10 cellular contexts compared by ENCODE assay signal in the genomic region with DNA sequence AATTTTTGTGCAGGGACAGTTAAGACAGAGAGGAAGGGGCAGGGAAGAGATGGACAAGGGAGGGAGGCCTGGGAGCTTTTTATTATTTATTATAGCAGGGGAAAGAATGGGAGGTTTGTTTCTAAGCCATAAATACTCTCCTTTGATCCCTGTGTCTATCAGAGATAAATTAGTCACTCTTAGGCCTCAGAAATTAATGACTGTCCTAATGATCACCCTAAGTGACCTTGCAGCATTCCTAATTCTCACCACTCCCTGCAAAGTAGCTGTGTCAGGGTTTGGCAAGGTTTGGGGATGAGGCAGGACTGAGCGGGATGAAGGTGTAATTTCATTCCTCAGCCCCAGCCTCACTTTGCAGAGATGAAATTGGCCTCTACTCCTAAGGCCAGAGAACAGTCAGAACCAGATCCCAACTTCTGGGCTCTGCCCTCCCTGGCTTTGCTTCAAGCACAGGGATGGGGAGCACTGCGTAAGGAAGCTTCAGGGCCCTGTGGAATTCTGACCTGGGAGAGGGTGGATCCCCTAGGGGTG.
DNase-seq lines count a peak whose midpoint lies in the region; ATAC-seq and TF ChIP-seq lines count a peak whose summit lies in the region.
"Had no signal": no experiment of that assay in that cellular context is flagged by ENCODE, and none has a peak within 500 bp of the region (broad histone marks: within the 10 kb centered on the region; RNA-seq: fewer than 3 reads in every experiment).

No MANE protein-coding gene starts in this region.

- H3K4me2 ChIP-seq in DND-41 (ENCODE audit: insufficient read depth, low read length), result no peak overlapping the region

- CTCF ChIA-PET in activated naive CD4-positive, alpha-beta T cell treated with anti-CD3 and anti-CD28 coated beads, Interleukin-2, amount 10 ng/mL, durations not matched to agents 7 days and 5 days (lab: Charles Lee), result interaction anchor here (0.8 to 7.9 kb wide), 16 partner anchors 10 to 494 kb away, joined by 3 to 74 read pairs (median 4); no protein-coding TSS in a partner anchor

- no peaks in the 10 kb centered on the region for H4K20me1 ChIP-seq in DND-41 (ENCODE audit: insufficient read depth, low read length)

- H3K9ac ChIP-seq in DND-41 (ENCODE audit: low read depth, low read length) (no peak overlapping the region), rectal smooth muscle tissue (ENCODE audit: low read length) (no peak overlapping the region)

- peaks cover 8% of the 10 kb centered on the region for H3K27me3 Mint-ChIP-seq in activated naive CD4-positive, alpha-beta T cell treated with anti-CD3 and anti-CD28 coated beads, Interleukin-2, amount 10 ng/mL, durations not matched to agents 7 days and 5 days

- H3K4me1 ChIP-seq in DND-41 (ENCODE audit: insufficient read depth, low read length) (peaks cover 6% of the 10 kb centered on the region), foreskin keratinocyte (peaks cover 4% of the 10 kb centered on the region), rectal smooth muscle tissue (ENCODE audit: control insufficient read depth, insufficient read depth, low read length) (peaks cover 11% of the 10 kb centered on the region)
- no peaks in the 10 kb centered on the region for H3K4me1 ChIP-seq in effector memory CD4-positive, alpha-beta T cell (ENCODE audit: control insufficient read depth, insufficient read depth, low read length, poor library complexity, severe bottlenecking)

- H3K27me3 ChIP-seq in DND-41 (ENCODE audit: insufficient read depth, low read length, poor library complexity) (no peaks in the 10 kb centered on the region), foreskin keratinocyte (no peaks in the 10 kb centered on the region), rectal smooth muscle tissue (ENCODE audit: control insufficient read depth, insufficient read depth, low read length) (no peaks in the 10 kb centered on the region)
- no peaks in the 10 kb centered on the region for H3K27me3 ChIP-seq in effector memory CD4-positive, alpha-beta T cell (replicated peaks; ENCODE audit: control insufficient read depth, insufficient read depth, low read length, poor library complexity, severe bottlenecking)

- peaks cover 15% of the 10 kb centered on the region for H3K4me1 Mint-ChIP-seq in activated naive CD4-positive, alpha-beta T cell treated with anti-CD3 and anti-CD28 coated beads, Interleukin-2, amount 10 ng/mL, durations not matched to agents 7 days and 5 days

- H2AFZ ChIP-seq in DND-41 (ENCODE audit: low read depth, low read length), result peak overlapping the region; percentile 42; the same call in 1 of the 2 replicates

- H3K9me3 Mint-ChIP-seq in activated naive CD4-positive, alpha-beta T cell treated with anti-CD3 and anti-CD28 coated beads, Interleukin-2, amount 10 ng/mL, durations not matched to agents 7 days and 5 days, result no peaks in the 10 kb centered on the region

- TF ChIP-seq CTCF in DND-41 (IDR thresholded peaks at IDR 0.05; ENCODE audit: borderline replicate concordance, extremely low read depth, low read length, poor library complexity, severe bottlenecking) (no peak), VCaP (conservative IDR thresholded peaks at IDR 0.05) (no peak), foreskin keratinocyte (conservative IDR thresholded peaks at IDR 0.05) (no peak), GM20000 (IDR thresholded peaks at IDR 0.05; ENCODE audit: extremely low read depth, missing control alignments) (no peak)

- no peak overlapping the region for H3K27ac ChIP-seq in DND-41 (ENCODE audit: low read length)
- peak overlapping the region; percentile 59; the same call in 1 of the 2 replicates for H3K27ac ChIP-seq in VCaP
- H3K27ac ChIP-seq in foreskin keratinocyte, result no peak overlapping the region
- H3K27ac ChIP-seq in rectal smooth muscle tissue (ENCODE audit: low read depth, low read length), result peak overlapping the region; percentile 35
- no peak overlapping the region for H3K27ac ChIP-seq in effector memory CD4-positive, alpha-beta T cell (ENCODE audit: insufficient read depth, low read length, poor library complexity, severe bottlenecking)

- no peak overlapping the region for H3K4me3 Mint-ChIP-seq in activated naive CD4-positive, alpha-beta T cell treated with anti-CD3 and anti-CD28 coated beads, Interleukin-2, amount 10 ng/mL, durations not matched to agents 7 days and 5 days

- H3K27ac Mint-ChIP-seq in activated naive CD4-positive, alpha-beta T cell treated with anti-CD3 and anti-CD28 coated beads, Interleukin-2, amount 10 ng/mL, durations not matched to agents 7 days and 5 days, result no peak overlapping the region

- H3K36me3 Mint-ChIP-seq in activated naive CD4-positive, alpha-beta T cell treated with anti-CD3 and anti-CD28 coated beads, Interleukin-2, amount 10 ng/mL, durations not matched to agents 7 days and 5 days, result no peaks in the 10 kb centered on the region

- no peaks in the 10 kb centered on the region for H3K36me3 ChIP-seq in DND-41 (ENCODE audit: insufficient read depth, low read length)
- H3K36me3 ChIP-seq in rectal smooth muscle tissue (ENCODE audit: control insufficient read depth, insufficient read depth, low read length), result no peaks in the 10 kb centered on the region
- H3K36me3 ChIP-seq in effector memory CD4-positive, alpha-beta T cell (ENCODE audit: control insufficient read depth, insufficient read depth, low read length), result no peaks in the 10 kb centered on the region

- H3K79me2 ChIP-seq in DND-41 (ENCODE audit: insufficient read depth, low read length), result no peaks in the 10 kb centered on the region

- H3K4me3 ChIP-seq in DND-41 (ENCODE audit: low read depth in 1 of 2, low read length in 2 of 2) (no peak overlapping the region), rectal smooth muscle tissue (ENCODE audit: low read length) (no peak overlapping the region)
- H3K4me3 ChIP-seq in effector memory CD4-positive, alpha-beta T cell (ENCODE audit: insufficient read depth, low read depth, low read length, poor library complexity, severe bottlenecking), result no peak overlapping the region

- H3K9me3 ChIP-seq in DND-41 (ENCODE audit: insufficient read depth, low read length, severe bottlenecking), result no peaks in the 10 kb centered on the region
- H3K9me3 ChIP-seq in effector memory CD4-positive, alpha-beta T cell (ENCODE audit: control insufficient read depth, low read length), result no peaks in the 10 kb centered on the region

- no peak for DNase-seq in DND-41
- no peak for DNase-seq in foreskin keratinocyte
- DNase-seq in effector memory CD4-positive, alpha-beta T cell, result no peak
- DNase-seq in activated naive CD4-positive, alpha-beta T cell treated with anti-CD3 and anti-CD28 coated beads, Interleukin-2, amount 10 ng/mL, durations not matched to agents 7 days and 5 days, result no peak
- no peak for DNase-seq in NAMALWA (ENCODE audit: low spot score)
- DNase-seq in GM20000 (ENCODE audit: low spot score), result no peak
- DNase-seq: effector CD4-positive, alpha-beta T cell; NCI-H2081 had no signal

- ATAC-seq in DND-41 (ENCODE audit: insufficient read depth, low read depth) (no peak), foreskin keratinocyte (peak; percentile 6)

Comparison
In these comparisons a context has a peak if more than half of its experiments do, and no peak if none do; other contexts are left out.
1. H3K27ac ChIP-seq: peak in VCaP (single experiment) and rectal smooth muscle tissue (single experiment); none in DND-41 (single experiment), foreskin keratinocyte (single experiment) and effector memory CD4-positive, alpha-beta T cell (single experiment).